1 cellular context compared by ENCODE assay signal in the genomic region with DNA sequence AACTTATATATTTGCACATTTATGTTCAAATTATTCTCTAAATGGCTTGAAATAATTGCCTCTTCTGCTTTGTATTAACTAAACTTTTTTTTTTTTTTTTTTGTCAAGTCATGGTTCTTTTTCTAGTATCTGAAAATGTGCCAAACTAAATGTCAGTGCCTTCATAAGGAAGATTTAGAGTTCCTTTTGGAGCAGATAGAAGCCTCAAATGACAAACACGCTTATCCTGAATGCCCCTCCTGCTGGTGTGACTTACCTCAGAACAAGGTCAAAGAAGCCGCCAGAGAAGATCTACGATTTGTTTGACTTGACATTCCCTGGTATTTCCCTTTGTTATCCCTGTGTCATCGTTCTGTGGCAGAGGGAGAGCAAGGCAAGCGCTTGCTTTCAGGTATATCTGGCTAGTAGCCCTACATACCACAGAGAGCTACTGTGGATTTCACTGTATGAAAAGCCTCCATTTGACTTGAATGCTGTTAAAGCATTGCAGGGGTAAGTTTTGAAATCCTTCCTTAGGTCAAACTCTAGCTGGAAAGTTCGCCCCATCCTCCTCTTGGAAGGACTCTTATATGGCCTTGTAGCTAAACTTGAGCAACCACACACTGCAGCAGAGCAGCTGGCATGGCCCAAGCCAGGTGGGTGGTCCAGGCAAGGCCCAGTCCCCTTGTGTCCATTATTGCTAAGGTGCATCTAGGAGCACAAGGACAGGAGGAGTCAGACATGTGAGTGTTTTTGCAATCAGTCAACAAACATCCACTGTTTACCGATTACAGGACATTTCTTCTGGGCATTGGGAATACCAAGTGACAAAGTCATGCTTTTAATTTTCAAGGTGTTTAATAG.
TF ChIP-seq lines count a peak whose summit lies in the region.

No MANE protein-coding gene starts in this region.

TF ChIP-seq in HepG2, 621 proteins besides CTCF, POLR2A, EP300 and RAD21 (continued from another document and continues in another):
- TF ChIP-seq, protein P1, sequence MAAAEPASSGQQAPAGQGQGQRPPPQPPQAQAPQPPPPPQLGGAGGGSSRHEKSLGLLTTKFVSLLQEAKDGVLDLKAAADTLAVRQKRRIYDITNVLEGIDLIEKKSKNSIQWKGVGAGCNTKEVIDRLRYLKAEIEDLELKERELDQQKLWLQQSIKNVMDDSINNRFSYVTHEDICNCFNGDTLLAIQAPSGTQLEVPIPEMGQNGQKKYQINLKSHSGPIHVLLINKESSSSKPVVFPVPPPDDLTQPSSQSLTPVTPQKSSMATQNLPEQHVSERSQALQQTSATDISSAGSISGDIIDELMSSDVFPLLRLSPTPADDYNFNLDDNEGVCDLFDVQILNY (CRISPR knock-in tag; conservative IDR thresholded peaks at IDR 0.05) = no peak
- TF ChIP-seq SAP130 (CRISPR knock-in tag; IDR thresholded peaks at IDR 0.05; ENCODE audit: low read depth) (peak; percentile 82), ZNF263 (CRISPR knock-in tag; IDR thresholded peaks at IDR 0.05) (peak; percentile 68), ZNF530 (CRISPR knock-in tag; IDR thresholded peaks at IDR 0.05; ENCODE audit: low read depth) (no peak), ZNF260 (CRISPR knock-in tag; IDR thresholded peaks at IDR 0.05; ENCODE audit: borderline replicate concordance, low read depth) (no peak), ZNF550 (CRISPR knock-in tag; IDR thresholded peaks at IDR 0.05; ENCODE audit: borderline replicate concordance) (no peak), ZNF335 (CRISPR knock-in tag; IDR thresholded peaks at IDR 0.05) (0 out of 2 replicates have a peak, but pooled peaks have one; percentile 44), ZMYM4 (CRISPR knock-in tag; IDR thresholded peaks at IDR 0.05) (peak; percentile 91), MED13 (CRISPR knock-in tag; IDR thresholded peaks at IDR 0.05) (peak; percentile 89), HDAC2 (CRISPR knock-in tag; IDR thresholded peaks at IDR 0.05) (peak; percentile 90), SP140L (CRISPR knock-in tag; IDR thresholded peaks at IDR 0.05; ENCODE audit: borderline replicate concordance) (no peak), SP1 (IDR thresholded peaks at IDR 0.05) (no peak), SP1 (CRISPR knock-in tag; IDR thresholded peaks at IDR 0.05) (no peak), RARA (CRISPR knock-in tag; IDR thresholded peaks at IDR 0.05) (peak; percentile 91), MAFG (CRISPR knock-in tag; IDR thresholded peaks at IDR 0.05) (no peak), ZNF44 (CRISPR knock-in tag; IDR thresholded peaks at IDR 0.05) (no peak), ZFAT (CRISPR knock-in tag; conservative IDR thresholded peaks at IDR 0.05) (no peak), ZNF382 (CRISPR knock-in tag; IDR thresholded peaks at IDR 0.05; ENCODE audit: borderline replicate concordance) (no peak), ZNF33B (CRISPR knock-in tag; IDR thresholded peaks at IDR 0.05) (no peak), DNMT3B (CRISPR knock-in tag; conservative IDR thresholded peaks at IDR 0.05) (0 out of 2 replicates have a peak, but pooled peaks have one; percentile 35), CBX1 (IDR thresholded peaks at IDR 0.05; ENCODE audit: low read depth) (peak; percentile 67), PITX1 (CRISPR knock-in tag; IDR thresholded peaks at IDR 0.05) (peak; percentile 77; the same call in 1 of the 2 replicates), LCORL (IDR thresholded peaks at IDR 0.05) (no peak), LCORL (CRISPR knock-in tag; IDR thresholded peaks at IDR 0.05) (peak; percentile 71), ZNF607 (CRISPR knock-in tag; IDR thresholded peaks at IDR 0.05; ENCODE audit: borderline replicate concordance) (no peak)
- TF ChIP-seq, protein P2, sequence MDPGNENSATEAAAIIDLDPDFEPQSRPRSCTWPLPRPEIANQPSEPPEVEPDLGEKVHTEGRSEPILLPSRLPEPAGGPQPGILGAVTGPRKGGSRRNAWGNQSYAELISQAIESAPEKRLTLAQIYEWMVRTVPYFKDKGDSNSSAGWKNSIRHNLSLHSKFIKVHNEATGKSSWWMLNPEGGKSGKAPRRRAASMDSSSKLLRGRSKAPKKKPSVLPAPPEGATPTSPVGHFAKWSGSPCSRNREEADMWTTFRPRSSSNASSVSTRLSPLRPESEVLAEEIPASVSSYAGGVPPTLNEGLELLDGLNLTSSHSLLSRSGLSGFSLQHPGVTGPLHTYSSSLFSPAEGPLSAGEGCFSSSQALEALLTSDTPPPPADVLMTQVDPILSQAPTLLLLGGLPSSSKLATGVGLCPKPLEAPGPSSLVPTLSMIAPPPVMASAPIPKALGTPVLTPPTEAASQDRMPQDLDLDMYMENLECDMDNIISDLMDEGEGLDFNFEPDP (CRISPR knock-in tag; conservative IDR thresholded peaks at IDR 0.05) = no peak
- TF ChIP-seq, protein P3, sequence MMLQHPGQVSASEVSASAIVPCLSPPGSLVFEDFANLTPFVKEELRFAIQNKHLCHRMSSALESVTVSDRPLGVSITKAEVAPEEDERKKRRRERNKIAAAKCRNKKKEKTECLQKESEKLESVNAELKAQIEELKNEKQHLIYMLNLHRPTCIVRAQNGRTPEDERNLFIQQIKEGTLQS (CRISPR knock-in tag; IDR thresholded peaks at IDR 0.05) = peak; percentile 21; the same call in 1 of the 2 replicates
- TF ChIP-seq, protein P4, sequence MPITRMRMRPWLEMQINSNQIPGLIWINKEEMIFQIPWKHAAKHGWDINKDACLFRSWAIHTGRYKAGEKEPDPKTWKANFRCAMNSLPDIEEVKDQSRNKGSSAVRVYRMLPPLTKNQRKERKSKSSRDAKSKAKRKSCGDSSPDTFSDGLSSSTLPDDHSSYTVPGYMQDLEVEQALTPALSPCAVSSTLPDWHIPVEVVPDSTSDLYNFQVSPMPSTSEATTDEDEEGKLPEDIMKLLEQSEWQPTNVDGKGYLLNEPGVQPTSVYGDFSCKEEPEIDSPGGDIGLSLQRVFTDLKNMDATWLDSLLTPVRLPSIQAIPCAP (CRISPR knock-in tag; IDR thresholded peaks at IDR 0.05; ENCODE audit: low read depth) = no peak
- TF ChIP-seq, protein P5, sequence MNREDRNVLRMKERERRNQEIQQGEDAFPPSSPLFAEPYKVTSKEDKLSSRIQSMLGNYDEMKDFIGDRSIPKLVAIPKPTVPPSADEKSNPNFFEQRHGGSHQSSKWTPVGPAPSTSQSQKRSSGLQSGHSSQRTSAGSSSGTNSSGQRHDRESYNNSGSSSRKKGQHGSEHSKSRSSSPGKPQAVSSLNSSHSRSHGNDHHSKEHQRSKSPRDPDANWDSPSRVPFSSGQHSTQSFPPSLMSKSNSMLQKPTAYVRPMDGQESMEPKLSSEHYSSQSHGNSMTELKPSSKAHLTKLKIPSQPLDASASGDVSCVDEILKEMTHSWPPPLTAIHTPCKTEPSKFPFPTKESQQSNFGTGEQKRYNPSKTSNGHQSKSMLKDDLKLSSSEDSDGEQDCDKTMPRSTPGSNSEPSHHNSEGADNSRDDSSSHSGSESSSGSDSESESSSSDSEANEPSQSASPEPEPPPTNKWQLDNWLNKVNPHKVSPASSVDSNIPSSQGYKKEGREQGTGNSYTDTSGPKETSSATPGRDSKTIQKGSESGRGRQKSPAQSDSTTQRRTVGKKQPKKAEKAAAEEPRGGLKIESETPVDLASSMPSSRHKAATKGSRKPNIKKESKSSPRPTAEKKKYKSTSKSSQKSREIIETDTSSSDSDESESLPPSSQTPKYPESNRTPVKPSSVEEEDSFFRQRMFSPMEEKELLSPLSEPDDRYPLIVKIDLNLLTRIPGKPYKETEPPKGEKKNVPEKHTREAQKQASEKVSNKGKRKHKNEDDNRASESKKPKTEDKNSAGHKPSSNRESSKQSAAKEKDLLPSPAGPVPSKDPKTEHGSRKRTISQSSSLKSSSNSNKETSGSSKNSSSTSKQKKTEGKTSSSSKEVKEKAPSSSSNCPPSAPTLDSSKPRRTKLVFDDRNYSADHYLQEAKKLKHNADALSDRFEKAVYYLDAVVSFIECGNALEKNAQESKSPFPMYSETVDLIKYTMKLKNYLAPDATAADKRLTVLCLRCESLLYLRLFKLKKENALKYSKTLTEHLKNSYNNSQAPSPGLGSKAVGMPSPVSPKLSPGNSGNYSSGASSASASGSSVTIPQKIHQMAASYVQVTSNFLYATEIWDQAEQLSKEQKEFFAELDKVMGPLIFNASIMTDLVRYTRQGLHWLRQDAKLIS (CRISPR knock-in tag; IDR thresholded peaks at IDR 0.05) = 0 out of 2 replicates have a peak, but pooled peaks have one; percentile 67
- TF ChIP-seq, protein P6, sequence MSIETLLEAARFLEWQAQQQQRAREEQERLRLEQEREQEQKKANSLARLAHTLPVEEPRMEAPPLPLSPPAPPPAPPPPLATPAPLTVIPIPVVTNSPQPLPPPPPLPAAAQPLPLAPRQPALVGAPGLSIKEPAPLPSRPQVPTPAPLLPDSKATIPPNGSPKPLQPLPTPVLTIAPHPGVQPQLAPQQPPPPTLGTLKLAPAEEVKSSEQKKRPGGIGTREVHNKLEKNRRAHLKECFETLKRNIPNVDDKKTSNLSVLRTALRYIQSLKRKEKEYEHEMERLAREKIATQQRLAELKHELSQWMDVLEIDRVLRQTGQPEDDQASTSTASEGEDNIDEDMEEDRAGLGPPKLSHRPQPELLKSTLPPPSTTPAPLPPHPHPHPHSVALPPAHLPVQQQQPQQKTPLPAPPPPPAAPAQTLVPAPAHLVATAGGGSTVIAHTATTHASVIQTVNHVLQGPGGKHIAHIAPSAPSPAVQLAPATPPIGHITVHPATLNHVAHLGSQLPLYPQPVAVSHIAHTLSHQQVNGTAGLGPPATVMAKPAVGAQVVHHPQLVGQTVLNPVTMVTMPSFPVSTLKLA (IDR thresholded peaks at IDR 0.05) = no peak
- TF ChIP-seq, protein P7, sequence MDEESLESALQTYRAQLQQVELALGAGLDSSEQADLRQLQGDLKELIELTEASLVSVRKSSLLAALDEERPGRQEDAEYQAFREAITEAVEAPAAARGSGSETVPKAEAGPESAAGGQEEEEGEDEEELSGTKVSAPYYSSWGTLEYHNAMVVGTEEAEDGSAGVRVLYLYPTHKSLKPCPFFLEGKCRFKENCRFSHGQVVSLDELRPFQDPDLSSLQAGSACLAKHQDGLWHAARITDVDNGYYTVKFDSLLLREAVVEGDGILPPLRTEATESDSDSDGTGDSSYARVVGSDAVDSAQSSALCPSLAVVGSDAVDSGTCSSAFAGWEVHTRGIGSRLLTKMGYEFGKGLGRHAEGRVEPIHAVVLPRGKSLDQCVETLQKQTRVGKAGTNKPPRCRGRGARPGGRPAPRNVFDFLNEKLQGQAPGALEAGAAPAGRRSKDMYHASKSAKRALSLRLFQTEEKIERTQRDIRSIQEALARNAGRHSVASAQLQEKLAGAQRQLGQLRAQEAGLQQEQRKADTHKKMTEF (CRISPR knock-in tag; IDR thresholded peaks at IDR 0.05) = peak; percentile 56; the same call in 1 of the 2 replicates
- TF ChIP-seq, protein P8, sequence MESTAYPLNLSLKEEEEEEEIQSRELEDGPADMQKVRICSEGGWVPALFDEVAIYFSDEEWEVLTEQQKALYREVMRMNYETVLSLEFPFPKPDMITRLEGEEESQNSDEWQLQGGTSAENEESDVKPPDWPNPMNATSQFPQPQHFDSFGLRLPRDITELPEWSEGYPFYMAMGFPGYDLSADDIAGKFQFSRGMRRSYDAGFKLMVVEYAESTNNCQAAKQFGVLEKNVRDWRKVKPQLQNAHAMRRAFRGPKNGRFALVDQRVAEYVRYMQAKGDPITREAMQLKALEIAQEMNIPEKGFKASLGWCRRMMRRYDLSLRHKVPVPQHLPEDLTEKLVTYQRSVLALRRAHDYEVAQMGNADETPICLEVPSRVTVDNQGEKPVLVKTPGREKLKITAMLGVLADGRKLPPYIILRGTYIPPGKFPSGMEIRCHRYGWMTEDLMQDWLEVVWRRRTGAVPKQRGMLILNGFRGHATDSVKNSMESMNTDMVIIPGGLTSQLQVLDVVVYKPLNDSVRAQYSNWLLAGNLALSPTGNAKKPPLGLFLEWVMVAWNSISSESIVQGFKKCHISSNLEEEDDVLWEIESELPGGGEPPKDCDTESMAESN (CRISPR knock-in tag; conservative IDR thresholded peaks at IDR 0.05) = no peak
- TF ChIP-seq, protein P9, sequence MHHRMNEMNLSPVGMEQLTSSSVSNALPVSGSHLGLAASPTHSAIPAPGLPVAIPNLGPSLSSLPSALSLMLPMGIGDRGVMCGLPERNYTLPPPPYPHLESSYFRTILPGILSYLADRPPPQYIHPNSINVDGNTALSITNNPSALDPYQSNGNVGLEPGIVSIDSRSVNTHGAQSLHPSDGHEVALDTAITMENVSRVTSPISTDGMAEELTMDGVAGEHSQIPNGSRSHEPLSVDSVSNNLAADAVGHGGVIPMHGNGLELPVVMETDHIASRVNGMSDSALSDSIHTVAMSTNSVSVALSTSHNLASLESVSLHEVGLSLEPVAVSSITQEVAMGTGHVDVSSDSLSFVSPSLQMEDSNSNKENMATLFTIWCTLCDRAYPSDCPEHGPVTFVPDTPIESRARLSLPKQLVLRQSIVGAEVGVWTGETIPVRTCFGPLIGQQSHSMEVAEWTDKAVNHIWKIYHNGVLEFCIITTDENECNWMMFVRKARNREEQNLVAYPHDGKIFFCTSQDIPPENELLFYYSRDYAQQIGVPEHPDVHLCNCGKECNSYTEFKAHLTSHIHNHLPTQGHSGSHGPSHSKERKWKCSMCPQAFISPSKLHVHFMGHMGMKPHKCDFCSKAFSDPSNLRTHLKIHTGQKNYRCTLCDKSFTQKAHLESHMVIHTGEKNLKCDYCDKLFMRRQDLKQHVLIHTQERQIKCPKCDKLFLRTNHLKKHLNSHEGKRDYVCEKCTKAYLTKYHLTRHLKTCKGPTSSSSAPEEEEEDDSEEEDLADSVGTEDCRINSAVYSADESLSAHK (CRISPR knock-in tag; IDR thresholded peaks at IDR 0.05; ENCODE audit: borderline replicate concordance) = no peak
- TF ChIP-seq, protein P10, sequence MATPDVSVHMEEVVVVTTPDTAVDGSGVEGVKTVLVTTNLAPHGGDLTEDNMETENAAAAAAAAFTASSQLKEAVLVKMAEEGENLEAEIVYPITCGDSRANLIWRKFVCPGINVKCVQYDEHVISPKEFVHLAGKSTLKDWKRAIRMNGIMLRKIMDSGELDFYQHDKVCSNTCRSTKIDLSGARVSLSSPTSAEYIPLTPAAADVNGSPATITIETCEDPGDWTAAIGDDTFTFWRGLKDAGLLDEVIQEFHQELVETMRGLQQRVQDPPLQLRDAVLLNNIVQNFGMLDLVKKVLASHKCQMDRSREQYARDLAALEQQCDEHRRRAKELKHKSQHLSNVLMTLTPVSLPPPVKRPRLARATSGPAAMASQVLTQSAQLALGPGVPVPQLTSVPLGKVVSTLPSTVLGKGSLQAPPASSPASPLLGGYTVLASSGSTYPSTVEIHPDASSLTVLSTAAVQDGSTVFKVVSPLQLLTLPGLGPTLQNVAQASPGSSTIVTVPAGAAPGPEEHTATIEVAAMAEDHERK (CRISPR knock-in tag; IDR thresholded peaks at IDR 0.05; ENCODE audit: low read depth) = no peak
- TF ChIP-seq, protein P11, sequence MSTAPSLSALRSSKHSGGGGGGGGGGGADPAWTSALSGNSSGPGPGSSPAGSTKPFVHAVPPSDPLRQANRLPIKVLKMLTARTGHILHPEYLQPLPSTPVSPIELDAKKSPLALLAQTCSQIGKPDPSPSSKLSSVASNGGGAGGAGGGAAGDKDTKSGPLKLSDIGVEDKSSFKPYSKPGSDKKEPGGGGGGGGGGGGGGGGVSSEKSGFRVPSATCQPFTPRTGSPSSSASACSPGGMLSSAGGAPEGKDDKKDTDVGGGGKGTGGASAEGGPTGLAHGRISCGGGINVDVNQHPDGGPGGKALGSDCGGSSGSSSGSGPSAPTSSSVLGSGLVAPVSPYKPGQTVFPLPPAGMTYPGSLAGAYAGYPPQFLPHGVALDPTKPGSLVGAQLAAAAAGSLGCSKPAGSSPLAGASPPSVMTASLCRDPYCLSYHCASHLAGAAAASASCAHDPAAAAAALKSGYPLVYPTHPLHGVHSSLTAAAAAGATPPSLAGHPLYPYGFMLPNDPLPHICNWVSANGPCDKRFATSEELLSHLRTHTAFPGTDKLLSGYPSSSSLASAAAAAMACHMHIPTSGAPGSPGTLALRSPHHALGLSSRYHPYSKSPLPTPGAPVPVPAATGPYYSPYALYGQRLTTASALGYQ (CRISPR knock-in tag; IDR thresholded peaks at IDR 0.05) = peak; percentile 75
- TF ChIP-seq, protein P12, sequence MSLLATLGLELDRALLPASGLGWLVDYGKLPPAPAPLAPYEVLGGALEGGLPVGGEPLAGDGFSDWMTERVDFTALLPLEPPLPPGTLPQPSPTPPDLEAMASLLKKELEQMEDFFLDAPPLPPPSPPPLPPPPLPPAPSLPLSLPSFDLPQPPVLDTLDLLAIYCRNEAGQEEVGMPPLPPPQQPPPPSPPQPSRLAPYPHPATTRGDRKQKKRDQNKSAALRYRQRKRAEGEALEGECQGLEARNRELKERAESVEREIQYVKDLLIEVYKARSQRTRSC (CRISPR knock-in tag; IDR thresholded peaks at IDR 0.05; ENCODE audit: low read depth) = no peak
